Comparison of ENCODE assay signal across 1 cellular context in the genomic region with DNA sequence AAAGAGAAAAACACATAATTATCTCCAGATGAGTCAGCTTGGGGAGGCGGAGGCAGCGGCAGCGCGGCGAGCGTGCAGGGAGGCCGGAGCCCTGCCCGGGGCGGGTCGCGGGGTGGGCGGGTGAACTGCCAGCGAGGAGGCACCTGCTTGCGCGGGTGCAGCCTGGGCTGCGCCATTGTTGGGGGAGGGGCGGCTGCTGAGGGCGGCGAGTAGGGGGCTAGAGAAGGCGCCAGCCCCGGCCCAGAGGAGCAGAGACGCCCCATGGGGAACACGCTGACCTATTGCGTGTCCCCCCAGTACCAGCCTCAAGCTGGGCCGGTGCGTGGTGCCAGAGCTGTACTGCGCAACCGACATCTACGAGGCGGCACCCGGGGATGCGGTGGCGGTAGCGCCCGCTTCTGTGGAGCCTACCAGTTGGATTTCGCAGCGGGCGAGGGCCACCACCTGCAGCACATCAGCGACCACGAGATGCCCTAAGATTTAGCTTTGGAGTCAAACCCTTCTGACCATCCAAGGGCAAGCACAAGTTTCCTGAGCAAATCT.
TF ChIP-seq lines count a peak whose summit lies in the region.

No MANE protein-coding gene starts in this region.

TF ChIP-seq in IMR-90, 13 proteins besides CTCF, POLR2A, EP300 and RAD21 (continued from another document):
- no peak for TF ChIP-seq CEBPB (IDR thresholded peaks at IDR 0.05; ENCODE audit: low read depth, low read length)
- no peak for TF ChIP-seq BHLHE40 (IDR thresholded peaks at IDR 0.05; ENCODE audit: low read depth, low read length)
